Comparison of ENCODE assay signal across 29 cellular contexts in genomic region chr11:128840137-128840536, GRCh38. TPM values are rescaled to one million over a fixed set of nuclear protein-coding genes. Genes with fewer than 3 reads are reported as not detected.
DNase-seq lines count a peak whose midpoint lies in the region; ATAC-seq, FAIRE-seq and TF ChIP-seq lines count a peak whose summit lies in the region.
"Had no signal": no experiment of that assay in that cellular context is flagged by ENCODE, and none has a peak within 500 bp of the region (broad histone marks: within the 10 kb centered on the region; RNA-seq: fewer than 3 reads in every experiment).

No MANE protein-coding gene starts in this region.

- no TSS peak for BruUV-seq in GM12878 (replicated peaks; lab: Mats Ljungman, UMichigan)

- H2AFZ ChIP-seq in GM12878 (ENCODE audit: control insufficient read depth, low read depth, low read length): no peak overlapping the region
- H2AFZ ChIP-seq: hepatocyte, neural progenitor cell, parathyroid adenoma had no signal

- CTCF ChIA-PET in GM12878 (lab: Yijun Ruan, JAX): interaction anchor here (0.6 to 11.8 kb wide), 6 partner anchors 9 to 682 kb away, joined by 3 to 80 read pairs (median 5); no protein-coding TSS in a partner anchor

- no peaks in the 10 kb centered on the region for H3K27me3 ChIP-seq in GM12878 (replicated peaks in 1 of 2; ENCODE audit: control insufficient read depth in 2 of 2, insufficient read depth in 2 of 2, low read length in 1 of 2)
- H3K27me3 ChIP-seq: neural progenitor cell had no signal

- no peak overlapping the region for H3K9ac ChIP-seq in GM12878 (ENCODE audit: control insufficient read depth, insufficient read depth, low read length)
- H3K9ac ChIP-seq: neural progenitor cell, parathyroid adenoma had no signal

- H3K4me1 Mint-ChIP-seq in activated T-cell treated with anti-CD3 and anti-CD28 coated beads, Interleukin-2, amount 50 U/mL, for 72 hours (ENCODE audit: low read depth): peaks cover 18% of the 10 kb centered on the region
- H3K4me1 Mint-ChIP-seq in naive thymus-derived CD8-positive, alpha-beta T cell: peaks cover 13 to 90% (median 53%) of the 10 kb centered on the region in 4 donors

- H3K36me3 Mint-ChIP-seq in activated T-cell treated with anti-CD3 and anti-CD28 coated beads, Interleukin-2, amount 50 U/mL, for 72 hours (ENCODE audit: insufficient read depth in 2 of 2): no peaks in the 10 kb centered on the region
- no peaks in the 10 kb centered on the region for H3K36me3 Mint-ChIP-seq in naive thymus-derived CD8-positive, alpha-beta T cell
- H3K36me3 Mint-ChIP-seq: type B pancreatic cell had no signal

- H3K4me1 ChIP-seq in GM12878 (ENCODE audit: control insufficient read depth, insufficient read depth, low read length): peaks cover 25% of the 10 kb centered on the region
- H3K4me1 ChIP-seq: neural progenitor cell, parathyroid adenoma had no signal

- no peaks in the 10 kb centered on the region for H3K27me3 Mint-ChIP-seq in activated T-cell treated with anti-CD3 and anti-CD28 coated beads, Interleukin-2, amount 50 U/mL, for 72 hours (ENCODE audit: low read depth)
- no peaks in the 10 kb centered on the region for H3K27me3 Mint-ChIP-seq in naive thymus-derived CD8-positive, alpha-beta T cell

- no peak for TF ChIP-seq EP300 in GM12878 (IDR thresholded peaks at IDR 0.05; ENCODE audit: borderline replicate concordance in 1 of 2, control insufficient read depth in 1 of 2, low read depth in 2 of 2, low read length in 2 of 2)

- no peak overlapping the region for H3K27ac Mint-ChIP-seq in activated T-cell treated with anti-CD3 and anti-CD28 coated beads, Interleukin-2, amount 50 U/mL, for 72 hours
- peak overlapping the region in 3 of 10 donors; percentile 44 to 73 (median 49) for H3K27ac Mint-ChIP-seq in naive thymus-derived CD8-positive, alpha-beta T cell
- H3K27ac Mint-ChIP-seq: neural progenitor cell, type B pancreatic cell had no signal

- TF ChIP-seq POLR2A in GM12878 (IDR thresholded peaks at IDR 0.05; ENCODE audit: low read depth, low read length): no peak

- 85% methylated on average over 5 of the region's 5 CpGs for WGBS in GM12878 (ENCODE audit: insufficient coverage, insufficient replicate concordance, low lambda C conversion rate, missing lambda C conversion rate)

- no peak overlapping the region for H3K27ac ChIP-seq in GM12878 (ENCODE audit: control insufficient read depth, insufficient read depth)
- H3K27ac ChIP-seq: gastrocnemius medialis, hepatocyte, neural progenitor cell, parathyroid adenoma had no signal

- peak; percentile 25 to 36 for ATAC-seq in activated T-cell treated with anti-CD3 and anti-CD28 coated beads, Interleukin-2, amount 50 U/mL, for 72 hours (replicated peaks in 1 of 2)
- ATAC-seq in GM12878: no peak
- peak; percentile 41 to 74 for ATAC-seq in naive thymus-derived CD8-positive, alpha-beta T cell
- ATAC-seq in GM18858 (IDR thresholded peaks at IDR 0.05; ENCODE audit: unreplicated experiment): no peak
- ATAC-seq: gastrocnemius medialis, SK-N-SH treated with all-trans-retinoic acid at 6 μM for 48 hours had no signal

- H3K9me3 ChIP-seq in GM12878 (replicated peaks; ENCODE audit: control insufficient read depth, insufficient read depth, low read length): no peaks in the 10 kb centered on the region
- H3K9me3 ChIP-seq: gastrocnemius medialis had no signal

- in situ Hi-C loops in GM12878 (cut with MboI): loop anchor here (25.0 kb wide), 1 partner anchor 203 kb away; no protein-coding TSS in a partner anchor

- peaks cover 2% of the 10 kb centered on the region in 2 donors for H3K9me3 Mint-ChIP-seq in activated T-cell treated with anti-CD3 and anti-CD28 coated beads, Interleukin-2, amount 50 U/mL, for 72 hours
- H3K9me3 Mint-ChIP-seq in naive thymus-derived CD8-positive, alpha-beta T cell: peaks cover 0 to 4% (median 0%) of the 10 kb centered on the region in 9 donors

- no peak overlapping the region for H3K4me2 ChIP-seq in GM12878 (ENCODE audit: control insufficient read depth, insufficient read depth)
- H3K4me2 ChIP-seq: hepatocyte, neural progenitor cell, smooth muscle cell had no signal

- peak overlapping the region in 1 of 2 donors; percentile 35 for H3K4me3 Mint-ChIP-seq in activated T-cell treated with anti-CD3 and anti-CD28 coated beads, Interleukin-2, amount 50 U/mL, for 72 hours
- peak overlapping the region in 2 of 10 donors; percentile 15 to 31 for H3K4me3 Mint-ChIP-seq in naive thymus-derived CD8-positive, alpha-beta T cell
- H3K4me3 Mint-ChIP-seq: neural progenitor cell, type B pancreatic cell had no signal

- FAIRE-seq in GM12878 (lab: Jason Lieb, UNC): no peak
- FAIRE-seq: endometrium had no signal

- H3K36me3 ChIP-seq in GM12878 (ENCODE audit: control insufficient read depth in 2 of 2, insufficient read depth in 2 of 2, low read length in 1 of 2): no peaks in the 10 kb centered on the region
- H3K36me3 ChIP-seq: gastrocnemius medialis, neural progenitor cell had no signal

- H3K79me2 ChIP-seq in GM12878 (ENCODE audit: control insufficient read depth, insufficient read depth, low read length): no peaks in the 10 kb centered on the region
- H3K79me2 ChIP-seq: hepatocyte, parathyroid adenoma had no signal

- TF ChIP-seq RAD21 in GM12878 (IDR thresholded peaks at IDR 0.05; ENCODE audit: insufficient read depth, low read depth, low read length): no peak

- DNase-seq in activated T-cell treated with anti-CD3 and anti-CD28 coated beads, Interleukin-2, amount 50 U/mL, for 72 hours: no peak
- DNase-seq in activated T-cell treated with anti-CD3 and anti-CD28 coated beads for 4 hours: no peak
- peak; percentile 41 for DNase-seq in Jurkat, Clone E6-1 (ENCODE audit: low read depth, low spot score)
- DNase-seq in GM12878 (ENCODE audit: low read depth, low spot score): no peak
- peak in 3 of 10 donors; percentile 9 to 48 (median 34) for DNase-seq in naive thymus-derived CD8-positive, alpha-beta T cell
- DNase-seq in SK-N-DZ (ENCODE audit: low spot score): no peak
- no peak for DNase-seq in cerebellar nuclear complex (lab: John Stamatoyannopoulos, UW)
- DNase-seq: ACHN; activated CD4-positive, CD25-positive, alpha-beta regulatory T cell; activated naive CD4-positive, alpha-beta T cell treated with anti-CD3 and anti-CD28 coated beads, Interleukin-2, amount 50 U/mL, for 16 hours; anterior cingulate cortex; Calu3; cortex of kidney; gastrocnemius medialis; NCI-H1436; NCI-H2081 treated with DMSO at 0.1 percent for 48 hours; substantia nigra; T1000 had no signal

- SMC1A ChIA-PET in GM12878 (lab: Charles Lee; ENCODE audit: uncharacterized antibody, unreplicated experiment): interaction anchor here (1.0 to 10.5 kb wide), 6 partner anchors 9 to 683 kb away, joined by 3 to 89 read pairs (median 4); no protein-coding TSS in a partner anchor

- H4K20me1 ChIP-seq in GM12878 (ENCODE audit: control insufficient read depth, insufficient read depth): no peaks in the 10 kb centered on the region

- RAD21 ChIA-PET in GM12878 (lab: Charles Lee; ENCODE audit: unreplicated experiment): interaction anchor here (1.1 to 2.8 kb wide), 2 partner anchors 9 to 212 kb away, joined by 4 to 14 read pairs; no protein-coding TSS in a partner anchor

- intact Hi-C loops in GM12878 (cut with micrococcal nuclease; ENCODE audit: unreplicated experiment): no loop called here

- no peak overlapping the region for H3K4me3 ChIP-seq in Jurkat, Clone E6-1 (ENCODE audit: low read length)
- H3K4me3 ChIP-seq in GM12878: no peak overlapping the region
- H3K4me3 ChIP-seq: gastrocnemius medialis, hepatocyte, neural progenitor cell, smooth muscle cell had no signal

- TF ChIP-seq CTCF in GM12878 (IDR thresholded peaks at IDR 0.05 in 2 of 3, conservative IDR thresholded peaks at IDR 0.05 in 1 of 3; ENCODE audit: control insufficient read depth in 2 of 3, extremely low read depth in 1 of 3, insufficient read depth in 1 of 3, low read depth in 3 of 3, low read length in 3 of 3): no peak

- POLR2A ChIA-PET in GM12878 (lab: Charles Lee): interaction anchor here (1.8 kb wide), 1 partner anchor 9 kb away, joined by 4 read pairs; no protein-coding TSS in a partner anchor
- POLR2A ChIA-PET in naive thymus-derived CD8-positive, alpha-beta T cell (lab: Charles Lee): no interaction called here

RNA-seq across cellular contexts. Expression of gene KCNJ1, which starts 27.0 kb away (rescaled TPM):
- total RNA-seq in activated T-cell treated with anti-CD3 and anti-CD28 coated beads, Interleukin-2, amount 50 U/mL, for 72 hours: not detected
- polyA plus RNA-seq in Jurkat, Clone E6-1 (2012; ENCODE audit: insufficient read depth, insufficient read length): not detected
- 0.31 and 0.42 TPM in 2 replicates for total RNA-seq in GM12878 (2013; cell fraction: nucleolus; rRNA removed)
- not detected in 2 replicates for total RNA-seq in GM12878 (2014; rRNA removed)
- total RNA-seq in GM12878 (2014; rRNA removed; fragmentation: Illumina TruSeq; extraction: Trizol): not detected in 2 replicates
- total RNA-seq in GM12878 (2021): not detected in 2 replicates
- polyA plus RNA-seq in GM12878 (2011; ENCODE audit: low read depth): 0.07 TPM
- polyA plus RNA-seq in GM12878 (2011; rRNA removed): not detected in 2 replicates
- polyA plus RNA-seq in GM12878 (2011; cell fraction: cytosol; rRNA removed): not detected in 2 replicates
- 0.06 TPM in 1 of 2 replicates, not detected in the other for polyA plus RNA-seq in GM12878 (2011; cell fraction: nucleus; rRNA removed)
- 0.06 TPM in 1 of 2 replicates, not detected in the other for polyA plus RNA-seq in GM12878 (2012)
- polyA plus RNA-seq in GM12878 (2014; fragmentation: Illumina TruSeq; extraction: Trizol): not detected in 2 replicates
- not detected for polyA plus RNA-seq in GM12878 (2014; fragmentation: Nextera tagmentation; extraction: Ambion mirVana)
- not detected in 2 replicates for polyA plus RNA-seq in GM12878 (2014; rRNA removed)
- polyA plus RNA-seq in GM12878 (2016; fragmentation: Nextera tagmentation; extraction: Ambion mirVana): not detected
- polyA minus RNA-seq in GM12878 (2011; rRNA and poly(A)+ RNA removed): not detected in 2 replicates
- not detected in 2 replicates for polyA minus RNA-seq in GM12878 (2011; cell fraction: cytosol; rRNA and poly(A)+ RNA removed)
- not detected in 2 replicates for polyA minus RNA-seq in GM12878 (2011; cell fraction: nucleus; rRNA and poly(A)+ RNA removed)
- not detected for total RNA-seq in naive thymus-derived CD8-positive, alpha-beta T cell
- polyA plus RNA-seq in naive thymus-derived CD8-positive, alpha-beta T cell: not detected
- not detected in 2 replicates for polyA plus RNA-seq in SK-N-DZ (2014; cell fraction: cytosol; rRNA removed)
- not detected in 2 replicates for polyA plus RNA-seq in SK-N-DZ (2014; cell fraction: nucleus; rRNA removed)
- total RNA-seq: Calu3, Daoy, hepatocyte, NCI-H460 had no signal
- polyA plus RNA-seq: BJ, hepatocyte, smooth muscle cell had no signal

RNA-seq across cellular contexts. Expression of gene KCNJ5, which starts 51.0 kb away (rescaled TPM):
- under 1 TPM in 1 of 2 donors, not detected in 1; 0.05 TPM for total RNA-seq in activated T-cell treated with anti-CD3 and anti-CD28 coated beads, Interleukin-2, amount 50 U/mL, for 72 hours
- not detected for polyA plus RNA-seq in Jurkat, Clone E6-1 (2012; ENCODE audit: insufficient read depth, insufficient read length)
- total RNA-seq in GM12878 (2013; cell fraction: nucleolus; rRNA removed): 0.23 TPM in 1 of 2 replicates, not detected in the other
- not detected in 2 replicates for total RNA-seq in GM12878 (2014; rRNA removed)
- not detected in 2 replicates for total RNA-seq in GM12878 (2014; rRNA removed; fragmentation: Illumina TruSeq; extraction: Trizol)
- not detected in 2 replicates for total RNA-seq in GM12878 (2021)
- polyA plus RNA-seq in GM12878 (2011; ENCODE audit: low read depth): not detected
- 0.03 TPM in 1 of 2 replicates, not detected in the other for polyA plus RNA-seq in GM12878 (2011; rRNA removed)
- 0.01 and 0.02 TPM in 2 replicates for polyA plus RNA-seq in GM12878 (2011; cell fraction: cytosol; rRNA removed)
- polyA plus RNA-seq in GM12878 (2011; cell fraction: nucleus; rRNA removed): 0.07 TPM in 1 of 2 replicates, not detected in the other
- not detected in 2 replicates for polyA plus RNA-seq in GM12878 (2012)
- polyA plus RNA-seq in GM12878 (2014; fragmentation: Illumina TruSeq; extraction: Trizol): not detected in 2 replicates
- polyA plus RNA-seq in GM12878 (2014; fragmentation: Nextera tagmentation; extraction: Ambion mirVana): not detected
- polyA plus RNA-seq in GM12878 (2014; rRNA removed): not detected in 2 replicates
- polyA plus RNA-seq in GM12878 (2016; fragmentation: Nextera tagmentation; extraction: Ambion mirVana): under 1 TPM in 1 of 2 experiments, not detected in 1; 0.03 TPM
- 0.05 TPM in 1 of 2 replicates, not detected in the other for polyA minus RNA-seq in GM12878 (2011; rRNA and poly(A)+ RNA removed)
- polyA minus RNA-seq in GM12878 (2011; cell fraction: cytosol; rRNA and poly(A)+ RNA removed): not detected in 2 replicates
- polyA minus RNA-seq in GM12878 (2011; cell fraction: nucleus; rRNA and poly(A)+ RNA removed): not detected in 2 replicates
- not detected for total RNA-seq in naive thymus-derived CD8-positive, alpha-beta T cell
- not detected for polyA plus RNA-seq in naive thymus-derived CD8-positive, alpha-beta T cell
- polyA plus RNA-seq in SK-N-DZ (2014; cell fraction: cytosol; rRNA removed): not detected in 2 replicates
- not detected in 2 replicates for polyA plus RNA-seq in SK-N-DZ (2014; cell fraction: nucleus; rRNA removed)
- total RNA-seq: Calu3, Daoy, NCI-H460, smooth muscle cell had no signal
- polyA plus RNA-seq: BJ had no signal

Comparison
In these comparisons a context has a peak if more than half of its experiments do, and no peak if none do; other contexts are left out.
1. ATAC-seq: peak in activated T-cell treated with anti-CD3 and anti-CD28 coated beads, Interleukin-2, amount 50 U/mL, for 72 hours (2 of 2) and naive thymus-derived CD8-positive, alpha-beta T cell (2 of 2); none in GM12878 (single experiment) and GM18858 (single experiment).